ENCODE assay signal across 12 cellular contexts in genomic region chr2:105406221-105406620, GRCh38. TPM values are rescaled to one million over a fixed set of nuclear protein-coding genes. Genes with fewer than 3 reads are reported as not detected.
DNase-seq lines count a peak whose midpoint lies in the region; ATAC-seq lines count a peak whose summit lies in the region.
"Had no signal": no experiment of that assay in that cellular context is flagged by ENCODE, and none has a peak within 500 bp of the region (broad histone marks: within the 10 kb centered on the region; RNA-seq: fewer than 3 reads in every experiment).

No MANE protein-coding gene starts in this region.

- no peak overlapping the region for H2AFZ ChIP-seq in ACC112 (ENCODE audit: low read length, unreplicated experiment)

- peaks cover 4% of the 10 kb centered on the region for H3K79me2 ChIP-seq in ACC112 (ENCODE audit: control insufficient read depth, insufficient read depth, low read length, unreplicated experiment)

- peaks cover 66% of the 10 kb centered on the region for H3K4me1 ChIP-seq in ACC112 (ENCODE audit: control insufficient read depth, insufficient read depth, low read length, unreplicated experiment)

- peak overlapping the region; percentile 92 for H3K27ac ChIP-seq in ACC112 (ENCODE audit: low read depth, low read length)
- H3K27ac ChIP-seq: neutrophil had no signal

- no peaks in the 10 kb centered on the region for H3K36me3 ChIP-seq in ACC112 (ENCODE audit: insufficient read depth, low read length)
- H3K36me3 ChIP-seq: neutrophil had no signal

- DNase-seq in HT1080 (ENCODE audit: low read depth) (peak; percentile 40), amniotic stem cell (lab: John Stamatoyannopoulos, UW) (peak; percentile 90), foreskin melanocyte (peak; percentile 75), kidney glomerular epithelial cell (lab: John Stamatoyannopoulos, UW) (no peak), NCI-H2227 treated with DMSO at 0.1 percent for 48 hours (lab: John Stamatoyannopoulos, UW) (no peak)
- no peak for DNase-seq in central memory CD4-positive, alpha-beta T cell
- DNase-seq: activated CD4-positive, alpha-beta T cell treated with anti-CD3 and anti-CD28 coated beads, Interleukin-2, amount 50 U/mL, for 1 hour; DMS 273 treated with DMSO at 0.1 percent for 48 hours; stimulated activated CD4-positive, alpha-beta T cell treated with anti-CD3 and anti-CD28 coated beads, Interleukin-15, amount 100 ng/mL, for 24 hours had no signal

- ATAC-seq in GM18502 (IDR thresholded peaks at IDR 0.05; ENCODE audit: poor library complexity, unreplicated experiment): no peak

- no peaks in the 10 kb centered on the region for H3K27me3 ChIP-seq in ACC112 (ENCODE audit: insufficient read depth, low read length)

- no peak overlapping the region for H3K4me3 ChIP-seq in ACC112 (ENCODE audit: low read depth, low read length)

RNA-seq across cellular contexts. Expression of gene FHL2, which starts 7.4 kb away (rescaled TPM):
- total RNA-seq in HT1080 (2014; rRNA removed; shearing (Covaris generic)): 155 and 198 TPM in 2 replicates
- 439 and 452 TPM in 2 replicates for polyA plus RNA-seq in HT1080 (2015; cell fraction: cytosol; rRNA removed)
- polyA plus RNA-seq in HT1080 (2015; cell fraction: nucleus; rRNA removed): 239 and 277 TPM in 2 replicates

Comparison
In these comparisons a context has a peak if more than half of its experiments do, and no peak if none do; other contexts are left out.
1. DNase-seq: peak in HT1080 (single experiment), amniotic stem cell (single experiment) and foreskin melanocyte (single experiment); none in kidney glomerular epithelial cell (single experiment), NCI-H2227 treated with DMSO at 0.1 percent for 48 hours (single experiment) and central memory CD4-positive, alpha-beta T cell (single experiment).